1 cellular context compared by ENCODE assay signal in the genomic region with DNA sequence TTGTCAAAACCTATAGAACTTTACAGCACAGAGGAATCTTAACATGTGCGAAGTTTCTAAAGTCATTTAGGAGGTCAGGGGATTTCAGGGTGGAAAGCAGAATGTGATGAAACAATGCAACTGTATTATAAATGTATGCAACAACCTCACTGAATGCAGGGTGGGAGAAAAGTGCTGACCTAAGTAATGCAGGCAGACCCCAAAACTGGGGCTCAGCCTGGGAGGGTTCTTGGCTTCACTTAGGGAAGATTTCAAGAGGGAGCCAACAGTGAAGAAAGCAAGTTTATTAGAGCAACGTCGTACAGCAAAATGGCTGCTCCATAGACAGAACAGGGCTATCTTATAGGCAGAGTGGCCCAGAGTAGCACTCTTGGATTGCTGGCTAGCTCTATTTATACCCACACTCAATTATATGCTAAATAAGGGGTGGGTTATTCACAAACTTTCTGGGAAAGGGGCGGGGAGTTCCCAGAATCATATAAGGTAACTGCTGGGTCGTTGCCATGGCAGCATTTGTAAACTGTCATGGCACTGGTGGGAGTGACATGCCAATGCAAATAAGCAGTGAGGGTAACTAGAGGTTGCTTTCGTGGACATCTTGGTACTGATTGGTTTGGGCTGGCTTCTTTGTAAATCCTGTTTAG.
TF ChIP-seq lines count a peak whose summit lies in the region.

No MANE protein-coding gene starts in this region.

TF ChIP-seq in K562, 482 proteins besides CTCF, POLR2A, EP300 and RAD21 (continued from another document and continues in another):
- TF ChIP-seq ZNF316 (IDR thresholded peaks at IDR 0.05), result peak; percentile 77
- no peak for TF ChIP-seq ZNF512 (tag; IDR thresholded peaks at IDR 0.05)
- TF ChIP-seq MCM7 (IDR thresholded peaks at IDR 0.05), result no peak
- no peak for TF ChIP-seq JUNB (CRISPR knock-in tag; conservative IDR thresholded peaks at IDR 0.05)
- TF ChIP-seq, protein P1, sequence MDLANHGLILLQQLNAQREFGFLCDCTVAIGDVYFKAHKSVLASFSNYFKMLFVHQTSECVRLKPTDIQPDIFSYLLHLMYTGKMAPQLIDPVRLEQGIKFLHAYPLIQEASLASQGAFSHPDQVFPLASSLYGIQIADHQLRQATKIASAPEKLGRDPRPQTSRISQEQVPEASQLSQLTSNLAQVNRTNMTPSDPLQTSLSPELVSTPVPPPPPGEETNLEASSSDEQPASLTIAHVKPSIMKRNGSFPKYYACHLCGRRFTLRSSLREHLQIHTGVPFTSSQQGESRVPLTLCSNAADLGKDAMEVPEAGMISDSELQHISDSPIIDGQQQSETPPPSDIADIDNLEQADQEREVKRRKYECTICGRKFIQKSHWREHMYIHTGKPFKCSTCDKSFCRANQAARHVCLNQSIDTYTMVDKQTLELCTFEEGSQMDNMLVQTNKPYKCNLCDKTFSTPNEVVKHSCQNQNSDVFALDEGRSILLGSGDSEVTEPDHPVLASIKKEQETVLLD (IDR thresholded peaks at IDR 0.05), result no peak
- TF ChIP-seq KDM1A (IDR thresholded peaks at IDR 0.05), result no peak
- TF ChIP-seq, protein P2, sequence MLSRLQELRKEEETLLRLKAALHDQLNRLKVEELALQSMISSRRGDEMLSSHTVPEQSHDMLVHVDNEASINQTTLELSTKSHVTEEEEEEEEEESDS (CRISPR knock-in tag; IDR thresholded peaks at IDR 0.05), result no peak
- no peak for TF ChIP-seq TFAM (CRISPR knock-in tag; conservative IDR thresholded peaks at IDR 0.05)
- no peak for TF ChIP-seq FOS (IDR thresholded peaks at IDR 0.05; ENCODE audit: extremely low read depth, insufficient read length)
- TF ChIP-seq NCOA4 (IDR thresholded peaks at IDR 0.05; ENCODE audit: partially characterized antibody), result no peak
- TF ChIP-seq, protein P3, sequence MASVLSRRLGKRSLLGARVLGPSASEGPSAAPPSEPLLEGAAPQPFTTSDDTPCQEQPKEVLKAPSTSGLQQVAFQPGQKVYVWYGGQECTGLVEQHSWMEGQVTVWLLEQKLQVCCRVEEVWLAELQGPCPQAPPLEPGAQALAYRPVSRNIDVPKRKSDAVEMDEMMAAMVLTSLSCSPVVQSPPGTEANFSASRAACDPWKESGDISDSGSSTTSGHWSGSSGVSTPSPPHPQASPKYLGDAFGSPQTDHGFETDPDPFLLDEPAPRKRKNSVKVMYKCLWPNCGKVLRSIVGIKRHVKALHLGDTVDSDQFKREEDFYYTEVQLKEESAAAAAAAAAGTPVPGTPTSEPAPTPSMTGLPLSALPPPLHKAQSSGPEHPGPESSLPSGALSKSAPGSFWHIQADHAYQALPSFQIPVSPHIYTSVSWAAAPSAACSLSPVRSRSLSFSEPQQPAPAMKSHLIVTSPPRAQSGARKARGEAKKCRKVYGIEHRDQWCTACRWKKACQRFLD (CRISPR knock-in tag; IDR thresholded peaks at IDR 0.05), result no peak
- no peak for TF ChIP-seq NFE2L1 (tag; IDR thresholded peaks at IDR 0.05; ENCODE audit: borderline replicate concordance, low read depth)
- no peak for TF ChIP-seq RCOR1 (IDR thresholded peaks at IDR 0.05; ENCODE audit: borderline replicate concordance in 1 of 2, low read depth in 2 of 2, low read length in 2 of 2)
- no peak for TF ChIP-seq NR2F6 (CRISPR knock-in tag; IDR thresholded peaks at IDR 0.05)
- TF ChIP-seq, protein P4, sequence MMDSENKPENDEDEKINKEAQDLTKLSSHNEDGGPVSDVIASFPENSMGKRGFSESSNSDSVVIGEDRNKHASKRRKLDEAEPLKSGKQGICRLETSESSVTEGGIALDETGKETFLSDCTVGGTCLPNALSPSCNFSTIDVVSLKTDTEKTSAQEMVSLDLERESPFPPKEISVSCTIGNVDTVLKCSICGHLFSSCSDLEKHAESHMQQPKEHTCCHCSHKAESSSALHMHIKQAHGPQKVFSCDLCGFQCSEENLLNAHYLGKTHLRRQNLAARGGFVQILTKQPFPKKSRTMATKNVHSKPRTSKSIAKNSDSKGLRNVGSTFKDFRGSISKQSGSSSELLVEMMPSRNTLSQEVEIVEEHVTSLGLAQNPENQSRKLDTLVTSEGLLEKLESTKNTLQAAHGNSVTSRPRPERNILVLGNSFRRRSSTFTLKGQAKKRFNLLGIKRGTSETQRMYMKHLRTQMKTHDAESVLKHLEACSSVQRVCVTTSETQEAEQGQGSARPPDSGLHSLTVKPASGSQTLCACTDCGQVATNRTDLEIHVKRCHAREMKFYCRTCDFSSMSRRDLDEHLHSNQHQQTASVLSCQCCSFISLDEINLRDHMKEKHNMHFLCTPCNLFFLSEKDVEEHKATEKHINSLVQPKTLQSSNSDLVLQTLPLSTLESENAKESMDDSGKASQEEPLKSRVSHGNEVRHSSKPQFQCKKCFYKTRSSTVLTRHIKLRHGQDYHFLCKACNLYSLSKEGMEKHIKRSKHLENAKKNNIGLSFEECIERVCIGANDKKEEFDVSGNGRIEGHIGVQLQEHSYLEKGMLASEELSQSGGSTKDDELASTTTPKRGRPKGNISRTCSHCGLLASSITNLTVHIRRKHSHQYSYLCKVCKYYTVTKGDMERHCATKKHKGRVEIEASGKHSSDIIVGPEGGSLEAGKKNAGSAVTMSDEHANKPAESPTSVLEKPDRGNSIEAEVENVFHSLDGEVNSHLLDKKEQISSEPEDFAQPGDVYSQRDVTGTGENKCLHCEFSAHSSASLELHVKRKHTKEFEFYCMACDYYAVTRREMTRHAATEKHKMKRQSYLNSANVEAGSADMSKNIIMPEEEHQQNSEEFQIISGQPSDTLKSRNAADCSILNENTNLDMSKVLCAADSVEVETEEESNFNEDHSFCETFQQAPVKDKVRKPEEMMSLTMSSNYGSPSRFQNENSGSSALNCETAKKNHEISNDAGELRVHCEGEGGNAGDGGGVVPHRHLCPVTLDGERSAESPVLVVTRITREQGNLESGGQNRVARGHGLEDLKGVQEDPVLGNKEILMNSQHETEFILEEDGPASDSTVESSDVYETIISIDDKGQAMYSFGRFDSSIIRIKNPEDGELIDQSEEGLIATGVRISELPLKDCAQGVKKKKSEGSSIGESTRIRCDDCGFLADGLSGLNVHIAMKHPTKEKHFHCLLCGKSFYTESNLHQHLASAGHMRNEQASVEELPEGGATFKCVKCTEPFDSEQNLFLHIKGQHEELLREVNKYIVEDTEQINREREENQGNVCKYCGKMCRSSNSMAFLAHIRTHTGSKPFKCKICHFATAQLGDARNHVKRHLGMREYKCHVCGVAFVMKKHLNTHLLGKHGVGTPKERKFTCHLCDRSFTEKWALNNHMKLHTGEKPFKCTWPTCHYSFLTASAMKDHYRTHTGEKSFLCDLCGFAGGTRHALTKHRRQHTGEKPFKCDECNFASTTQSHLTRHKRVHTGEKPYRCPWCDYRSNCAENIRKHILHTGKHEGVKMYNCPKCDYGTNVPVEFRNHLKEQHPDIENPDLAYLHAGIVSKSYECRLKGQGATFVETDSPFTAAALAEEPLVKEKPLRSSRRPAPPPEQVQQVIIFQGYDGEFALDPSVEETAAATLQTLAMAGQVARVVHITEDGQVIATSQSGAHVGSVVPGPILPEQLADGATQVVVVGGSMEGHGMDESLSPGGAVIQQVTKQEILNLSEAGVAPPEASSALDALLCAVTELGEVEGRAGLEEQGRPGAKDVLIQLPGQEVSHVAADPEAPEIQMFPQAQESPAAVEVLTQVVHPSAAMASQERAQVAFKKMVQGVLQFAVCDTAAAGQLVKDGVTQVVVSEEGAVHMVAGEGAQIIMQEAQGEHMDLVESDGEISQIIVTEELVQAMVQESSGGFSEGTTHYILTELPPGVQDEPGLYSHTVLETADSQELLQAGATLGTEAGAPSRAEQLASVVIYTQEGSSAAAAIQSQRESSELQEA (IDR thresholded peaks at IDR 0.05; ENCODE audit: low read depth), result no peak
- TF ChIP-seq MTA3 (IDR thresholded peaks at IDR 0.05; ENCODE audit: borderline replicate concordance), result peak; percentile 54; the same call in 1 of the 2 replicates
- 0 out of 2 replicates have a peak, but pooled peaks have one; percentile 9 for TF ChIP-seq HMBOX1 (IDR thresholded peaks at IDR 0.05)
- no peak for TF ChIP-seq MIER1 (IDR thresholded peaks at IDR 0.05; ENCODE audit: low read depth)
- no peak for TF ChIP-seq ZC3H11A (IDR thresholded peaks at IDR 0.05; ENCODE audit: low read depth, low read length)
- TF ChIP-seq SREBF1 (IDR thresholded peaks at IDR 0.05; ENCODE audit: borderline replicate concordance, low read depth, low read length), result no peak
- no peak for TF ChIP-seq NFYB (IDR thresholded peaks at IDR 0.05; ENCODE audit: extremely low read depth, insufficient read length)
- TF ChIP-seq HNRNPK (IDR thresholded peaks at IDR 0.05; ENCODE audit: low read depth, low read length, poor library complexity, severe bottlenecking), result no peak
- no peak for TF ChIP-seq RFX5 (IDR thresholded peaks at IDR 0.05; ENCODE audit: low read depth, low read length)
- TF ChIP-seq, protein P5, sequence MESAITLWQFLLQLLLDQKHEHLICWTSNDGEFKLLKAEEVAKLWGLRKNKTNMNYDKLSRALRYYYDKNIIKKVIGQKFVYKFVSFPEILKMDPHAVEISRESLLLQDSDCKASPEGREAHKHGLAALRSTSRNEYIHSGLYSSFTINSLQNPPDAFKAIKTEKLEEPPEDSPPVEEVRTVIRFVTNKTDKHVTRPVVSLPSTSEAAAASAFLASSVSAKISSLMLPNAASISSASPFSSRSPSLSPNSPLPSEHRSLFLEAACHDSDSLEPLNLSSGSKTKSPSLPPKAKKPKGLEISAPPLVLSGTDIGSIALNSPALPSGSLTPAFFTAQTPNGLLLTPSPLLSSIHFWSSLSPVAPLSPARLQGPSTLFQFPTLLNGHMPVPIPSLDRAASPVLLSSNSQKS (CRISPR knock-in tag; IDR thresholded peaks at IDR 0.05), result no peak
- no peak for TF ChIP-seq CBX1 (IDR thresholded peaks at IDR 0.05; ENCODE audit: low read depth)
- TF ChIP-seq CREBBP (IDR thresholded peaks at IDR 0.05; ENCODE audit: low read depth, low read length), result no peak
- TF ChIP-seq RBM22 (IDR thresholded peaks at IDR 0.05; ENCODE audit: low read depth, low read length, poor library complexity, severe bottlenecking), result no peak
- TF ChIP-seq RUNX1 (IDR thresholded peaks at IDR 0.05; ENCODE audit: low read depth), result no peak
- TF ChIP-seq PHF8 (IDR thresholded peaks at IDR 0.05; ENCODE audit: borderline replicate concordance, low read length), result no peak
- no peak for TF ChIP-seq PHF20 (IDR thresholded peaks at IDR 0.05; ENCODE audit: partially characterized antibody)
- TF ChIP-seq HNRNPH1 (optimal IDR thresholded peaks at IDR 0.05; ENCODE audit: low read depth, low read length), result no peak
- 0 out of 2 replicates have a peak, but pooled peaks have one; percentile 33 for TF ChIP-seq SUPT5H (IDR thresholded peaks at IDR 0.05)
- no peak for TF ChIP-seq UBTF (IDR thresholded peaks at IDR 0.05; ENCODE audit: borderline replicate concordance in 1 of 2, low read depth in 2 of 2, low read length in 2 of 2)
- TF ChIP-seq TBP (optimal IDR thresholded peaks at IDR 0.05; ENCODE audit: low read depth, low read length), result peak; percentile 89
- no peak for TF ChIP-seq SMAD2 (IDR thresholded peaks at IDR 0.05; ENCODE audit: low read depth, low read length)
- TF ChIP-seq HSF4 (CRISPR knock-in tag; IDR thresholded peaks at IDR 0.05; ENCODE audit: borderline replicate concordance), result no peak
- TF ChIP-seq MBD2 (IDR thresholded peaks at IDR 0.05; ENCODE audit: borderline replicate concordance, low read depth), result no peak
- no peak for TF ChIP-seq GABPB1 (CRISPR knock-in tag; IDR thresholded peaks at IDR 0.05)
- TF ChIP-seq KAT2B (IDR thresholded peaks at IDR 0.05; ENCODE audit: low read depth, low read length), result no peak
- no peak for TF ChIP-seq PRMT5 (CRISPR knock-in tag; IDR thresholded peaks at IDR 0.05)
- no peak for TF ChIP-seq NRF1 (conservative IDR thresholded peaks at IDR 0.05 in 1 of 2, IDR thresholded peaks at IDR 0.05 in 1 of 2)
- TF ChIP-seq HEY1 (CRISPR knock-in tag; IDR thresholded peaks at IDR 0.05; ENCODE audit: borderline replicate concordance), result no peak
- no peak for TF ChIP-seq ADNP (tag; IDR thresholded peaks at IDR 0.05)
- no peak for TF ChIP-seq COPS2 (conservative IDR thresholded peaks at IDR 0.05)
- no peak for TF ChIP-seq NCOA6 (IDR thresholded peaks at IDR 0.05)
- TF ChIP-seq CREB1 (IDR thresholded peaks at IDR 0.05), result no peak
- TF ChIP-seq CREB1 (CRISPR knock-in tag; IDR thresholded peaks at IDR 0.05), result no peak
- no peak for TF ChIP-seq DIDO1 (tag; IDR thresholded peaks at IDR 0.05; ENCODE audit: low read depth)
- TF ChIP-seq BMI1 (IDR thresholded peaks at IDR 0.05; ENCODE audit: low read length), result peak; percentile 80
- TF ChIP-seq CC2D1A (IDR thresholded peaks at IDR 0.05), result no peak
- TF ChIP-seq ETV5 (CRISPR knock-in tag; IDR thresholded peaks at IDR 0.05; ENCODE audit: low read depth), result no peak
